ENCODE assay signal across 19 cellular contexts in genomic region chr2:120614901-120615300, GRCh38.
DNase-seq lines count a peak whose midpoint lies in the region; ATAC-seq, FAIRE-seq and TF ChIP-seq lines count a peak whose summit lies in the region.
"Had no signal": no experiment of that assay in that cellular context is flagged by ENCODE, and none has a peak within 500 bp of the region (broad histone marks: within the 10 kb centered on the region; RNA-seq: fewer than 3 reads in every experiment).

No MANE protein-coding gene starts in this region.

- TF ChIP-seq CTCF in H9 (conservative IDR thresholded peaks at IDR 0.05) = peak; percentile 37; the same call in 2 of the 3 replicates
- no peak for TF ChIP-seq CTCF in chondrocyte (IDR thresholded peaks at IDR 0.05)
- TF ChIP-seq CTCF in kidney (IDR thresholded peaks at IDR 0.05; ENCODE audit: borderline replicate concordance, extremely low read depth, insufficient read depth) = no peak

- no peak overlapping the region for H3K56ac ChIP-seq in H9 (ENCODE audit: insufficient read length, low read depth, low read length)

- no peak overlapping the region for H4K8ac ChIP-seq in H9 (replicated peaks; ENCODE audit: insufficient read length, low read depth, low read length)

- H3K27ac Mint-ChIP-seq in H9 = no peak overlapping the region
- peak overlapping the region; percentile 27 for H3K27ac Mint-ChIP-seq in chondrocyte (ENCODE audit: unreplicated experiment)
- H3K27ac Mint-ChIP-seq: CD4-positive, CD25-positive, alpha-beta regulatory T cell had no signal

- no peak overlapping the region for H3K4ac ChIP-seq in H9 (ENCODE audit: low read depth, low read length)

- peak overlapping the region in 1 of 2 experiments; percentile 29; a peak in 1 of 5 replicates for H3K4me3 Mint-ChIP-seq in H9
- no peak overlapping the region for H3K4me3 Mint-ChIP-seq in chondrocyte (ENCODE audit: unreplicated experiment)
- H3K4me3 Mint-ChIP-seq: CD4-positive, CD25-positive, alpha-beta regulatory T cell had no signal

- H3K36me3 Mint-ChIP-seq in H9 (ENCODE audit: insufficient read depth in 1 of 3, low read depth in 3 of 3) = no peaks in the 10 kb centered on the region
- no peaks in the 10 kb centered on the region for H3K36me3 Mint-ChIP-seq in chondrocyte (ENCODE audit: low read depth)
- H3K36me3 Mint-ChIP-seq: CD4-positive, CD25-positive, alpha-beta regulatory T cell had no signal

- no peaks in the 10 kb centered on the region for H3K36me3 ChIP-seq in ACC112 (ENCODE audit: insufficient read depth, low read length)
- no peaks in the 10 kb centered on the region for H3K36me3 ChIP-seq in kidney (ENCODE audit: control insufficient read depth in 1 of 2, insufficient read depth in 2 of 2, low read length in 2 of 2)
- H3K36me3 ChIP-seq: MG63, Peyer's patch, SJSA1 had no signal

- no peak overlapping the region for H2BK20ac ChIP-seq in H9 (ENCODE audit: low read depth, low read length, poor library complexity, severe bottlenecking)

- no peak for FAIRE-seq in kidney (lab: Jason Lieb, UNC)
- FAIRE-seq: A549 had no signal

- peaks cover 28 to 38% of the 10 kb centered on the region in 2 experiments for H3K4me1 Mint-ChIP-seq in H9
- H3K4me1 Mint-ChIP-seq in chondrocyte (ENCODE audit: low read depth) = peaks cover 12% of the 10 kb centered on the region
- H3K4me1 Mint-ChIP-seq: CD4-positive, CD25-positive, alpha-beta regulatory T cell had no signal

- no peak overlapping the region for H3K4me2 ChIP-seq in H9 (ENCODE audit: insufficient read depth, insufficient read length, low read length)
- H3K4me2 ChIP-seq: A549 had no signal

- H3K27ac ChIP-seq in ACC112 (ENCODE audit: low read depth, low read length) (0 out of 2 replicates have a peak overlapping the region, but pooled peaks have one; percentile 57), H9 (ENCODE audit: insufficient read length, low read depth, low read length) (no peak overlapping the region), kidney (ENCODE audit: low read depth in 2 of 2, low read length in 2 of 2) (no peak overlapping the region)
- H3K27ac ChIP-seq: A549, Peyer's patch, SJSA1 had no signal

- DNase-seq in H9 (no peak), chondrocyte (ENCODE audit: low spot score) (peak; percentile 46), kidney (peak; percentile 26)
- DNase-seq: CD4-positive, CD25-positive, alpha-beta regulatory T cell; Kasumi-1; MG63; NCI-H1092; NCI-H1436 treated with DMSO at 0.1 percent for 48 hours; NCI-H1930; NCI-H226; NCI-H524 treated with DMSO at 0.1 percent for 48 hours; NCI-H82; Peyer's patch had no signal

- H3K23me2 ChIP-seq in H9 (ENCODE audit: insufficient read length, low read depth, low read length, poor library complexity, severe bottlenecking) = no peaks in the 10 kb centered on the region

- H2AFZ ChIP-seq in ACC112 (ENCODE audit: low read length, unreplicated experiment) (no peak overlapping the region), H9 (ENCODE audit: low read length) (no peak overlapping the region)

- no peak overlapping the region for H2BK120ac ChIP-seq in H9 (ENCODE audit: low read depth, low read length, poor library complexity, severe bottlenecking)

- H2BK15ac ChIP-seq in H9 (ENCODE audit: low read depth, low read length) = no peak overlapping the region

- no peak overlapping the region for H3T11ph ChIP-seq in H9 (ENCODE audit: low read length)

- no peak overlapping the region for H2BK5ac ChIP-seq in H9 (ENCODE audit: insufficient read length, low read length)

- H3K9ac ChIP-seq in H9 (ENCODE audit: extremely low read depth, insufficient read length, low read length) (no peak overlapping the region), kidney (ENCODE audit: low read length in 2 of 2) (no peak overlapping the region)

- no peaks in the 10 kb centered on the region for H3K27me3 ChIP-seq in ACC112 (ENCODE audit: insufficient read depth, low read length)
- no peaks in the 10 kb centered on the region for H3K27me3 ChIP-seq in H9 (ENCODE audit: insufficient read depth, low read length)
- H3K27me3 ChIP-seq: MG63, Peyer's patch, SJSA1 had no signal

- intact Hi-C loops in kidney (cut with DNase I) = no loop called here

- no peak overlapping the region for H4K91ac ChIP-seq in H9 (ENCODE audit: insufficient read length, low read depth, low read length)

- H3K4me1 ChIP-seq in ACC112 (ENCODE audit: control insufficient read depth, insufficient read depth, low read length, unreplicated experiment) (peaks cover 42% of the 10 kb centered on the region), H9 (ENCODE audit: insufficient read depth, low read length) (no peaks in the 10 kb centered on the region; the same call in 1 of the 2 replicates), kidney (ENCODE audit: control insufficient read depth in 1 of 2, insufficient read depth in 1 of 2, low read depth in 1 of 2, low read length in 2 of 2) (no peaks in the 10 kb centered on the region)
- H3K4me1 ChIP-seq: Peyer's patch had no signal

- H4K5ac ChIP-seq in H9 (ENCODE audit: insufficient read length, low read depth, low read length) = no peak overlapping the region

- H3K9me3 ChIP-seq in H9 (ENCODE audit: control insufficient read depth, low read depth, low read length) = no peaks in the 10 kb centered on the region
- no peaks in the 10 kb centered on the region for H3K9me3 ChIP-seq in kidney (ENCODE audit: control insufficient read depth in 1 of 2, low read length in 2 of 2)
- H3K9me3 ChIP-seq: A549, MG63, Peyer's patch, SJSA1 had no signal

- H3K9me3 Mint-ChIP-seq in H9 (no peaks in the 10 kb centered on the region), chondrocyte (ENCODE audit: low read depth) (no peaks in the 10 kb centered on the region)
- H3K9me3 Mint-ChIP-seq: CD4-positive, CD25-positive, alpha-beta regulatory T cell had no signal

- H3K27me3 Mint-ChIP-seq in H9 (ENCODE audit: low read depth) = peaks cover 64% of the 10 kb centered on the region
- peaks cover 28% of the 10 kb centered on the region for H3K27me3 Mint-ChIP-seq in chondrocyte (ENCODE audit: low read depth)

- no peaks in the 10 kb centered on the region for H3K79me1 ChIP-seq in H9 (ENCODE audit: insufficient read depth, low read depth, low read length, poor library complexity, severe bottlenecking)

- H3K18ac ChIP-seq in H9 (ENCODE audit: insufficient read length, low read depth, low read length) = no peak overlapping the region

- no peak overlapping the region for H3K14ac ChIP-seq in H9 (ENCODE audit: insufficient read depth, low read length)

- WGBS in H9 (ENCODE audit: extremely low coverage, insufficient read length, low lambda C conversion rate) = no CpG with 5 or more reads among the region's 13 CpGs

- no peaks in the 10 kb centered on the region for H3K79me2 ChIP-seq in ACC112 (ENCODE audit: control insufficient read depth, insufficient read depth, low read length, unreplicated experiment)
- H3K79me2 ChIP-seq in H9 (ENCODE audit: insufficient read depth, low read length) = no peaks in the 10 kb centered on the region

- no peaks in the 10 kb centered on the region for H4K20me1 ChIP-seq in H9 (ENCODE audit: control insufficient read depth, insufficient read depth, insufficient read length)

- no peak overlapping the region for H3K4me3 ChIP-seq in ACC112 (ENCODE audit: low read depth, low read length)
- no peak overlapping the region for H3K4me3 ChIP-seq in kidney (ENCODE audit: low read length in 2 of 2)
- H3K4me3 ChIP-seq: A549, MG63, Peyer's patch, SJSA1 had no signal

- H2AK5ac ChIP-seq in H9 (ENCODE audit: insufficient read length, low read length) = no peak overlapping the region

- ATAC-seq in HG02571 (IDR thresholded peaks at IDR 0.05; ENCODE audit: unreplicated experiment) (no peak), HG03432 (IDR thresholded peaks at IDR 0.05; ENCODE audit: unreplicated experiment) (no peak), GM18868 (IDR thresholded peaks at IDR 0.05; ENCODE audit: unreplicated experiment) (no peak)
- ATAC-seq: A549 had no signal

- no peak overlapping the region for H2BK12ac ChIP-seq in H9 (ENCODE audit: insufficient read length, low read depth, low read length)

- H3K23ac ChIP-seq in H9 (ENCODE audit: insufficient read length, low read depth, low read length) = no peak overlapping the region
